ENCODE assay signal across 9 cellular contexts in the genomic region with DNA sequence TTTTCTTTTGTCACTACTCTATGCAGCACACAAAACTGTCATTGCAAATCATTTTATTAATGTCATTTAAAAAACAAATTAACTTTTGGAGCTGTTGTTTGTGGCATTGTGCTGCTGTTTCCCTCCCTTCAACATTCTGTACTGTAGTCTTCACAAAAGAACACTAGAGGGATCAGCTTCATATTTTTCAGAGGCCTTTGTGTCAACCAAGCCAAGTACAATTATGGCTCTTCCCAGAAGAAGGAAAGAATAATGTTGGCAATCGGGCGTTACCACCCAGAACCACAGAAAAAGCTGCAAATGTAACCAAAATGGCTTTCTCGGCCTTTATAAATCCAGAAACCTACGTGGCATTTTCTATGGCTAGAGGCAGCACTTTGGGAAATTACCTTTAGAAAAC.
A peak's percentile ranks its signal among the peaks of the same experiment; 100 is the strongest.
DNase-seq lines count a peak whose midpoint lies in the region; ATAC-seq, FAIRE-seq and TF ChIP-seq lines count a peak whose summit lies in the region.
"Had no signal": no experiment of that assay in that cellular context is flagged by ENCODE, and none has a peak within 500 bp of the region (broad histone marks: within the 10 kb centered on the region; RNA-seq: fewer than 3 reads in every experiment).

No MANE protein-coding gene starts in this region.

- H3K27ac Mint-ChIP-seq in MCF 10A (ENCODE audit: low read depth, unreplicated experiment), result no peak overlapping the region
- peak overlapping the region; percentile 92 for H3K27ac Mint-ChIP-seq in astrocyte (ENCODE audit: unreplicated experiment)
- no peak overlapping the region for H3K27ac Mint-ChIP-seq in T-helper 17 cell
- H3K27ac Mint-ChIP-seq: CD4-positive, CD25-positive, alpha-beta regulatory T cell had no signal

- H3K4me3 ChIP-seq in breast epithelium, result no peak overlapping the region
- no peak overlapping the region for H3K4me3 ChIP-seq in astrocyte (ENCODE audit: insufficient read depth, low read depth, low read length)
- no peak overlapping the region for H3K4me3 ChIP-seq in right lobe of liver

- H4K20me1 ChIP-seq in astrocyte (ENCODE audit: insufficient read depth, low read length), result no peaks in the 10 kb centered on the region

- peak overlapping the region; percentile 77 for H3K4me2 ChIP-seq in astrocyte (ENCODE audit: low read length)

- peaks cover 16% of the 10 kb centered on the region for H3K79me2 ChIP-seq in astrocyte (ENCODE audit: insufficient read depth, low read length)

- H3K4me1 Mint-ChIP-seq in MCF 10A (ENCODE audit: insufficient read depth, unreplicated experiment) (peaks cover 27% of the 10 kb centered on the region), astrocyte (ENCODE audit: low read depth, unreplicated experiment) (peaks cover 54% of the 10 kb centered on the region), T-helper 17 cell (no peaks in the 10 kb centered on the region)
- H3K4me1 Mint-ChIP-seq: CD4-positive, CD25-positive, alpha-beta regulatory T cell had no signal

- ATAC-seq in right lobe of liver (peak in 1 of 4 donors; percentile 21), GM21360 (IDR thresholded peaks at IDR 0.05; ENCODE audit: unreplicated experiment) (no peak), T-helper 17 cell (no peak)

- H3K27ac ChIP-seq in breast epithelium (no peak overlapping the region), astrocyte (ENCODE audit: low read depth, low read length) (peak overlapping the region; percentile 100), right lobe of liver (no peak overlapping the region)

- H3K9me3 Mint-ChIP-seq in MCF 10A (ENCODE audit: unreplicated experiment) (no peaks in the 10 kb centered on the region), astrocyte (ENCODE audit: unreplicated experiment) (no peaks in the 10 kb centered on the region)

- H3K9me3 ChIP-seq in breast epithelium (no peaks in the 10 kb centered on the region), astrocyte (ENCODE audit: insufficient read depth, low read depth, low read length) (no peaks in the 10 kb centered on the region), right lobe of liver (no peaks in the 10 kb centered on the region), T-helper 17 cell (ENCODE audit: control insufficient read depth, low read length, poor library complexity, severe bottlenecking) (no peaks in the 10 kb centered on the region)

- H2AFZ ChIP-seq in astrocyte (ENCODE audit: low read depth, low read length), result peak overlapping the region; percentile 51

- H3K27me3 ChIP-seq in breast epithelium, result no peaks in the 10 kb centered on the region
- no peaks in the 10 kb centered on the region for H3K27me3 ChIP-seq in astrocyte (ENCODE audit: insufficient read depth, low read length)
- H3K27me3 ChIP-seq in right lobe of liver, result no peaks in the 10 kb centered on the region

- no peaks in the 10 kb centered on the region for H3K27me3 Mint-ChIP-seq in MCF 10A (ENCODE audit: insufficient read depth, unreplicated experiment)
- H3K27me3 Mint-ChIP-seq in astrocyte (ENCODE audit: low read depth, unreplicated experiment), result no peaks in the 10 kb centered on the region
- H3K27me3 Mint-ChIP-seq in T-helper 17 cell, result peaks cover 18% of the 10 kb centered on the region
- H3K27me3 Mint-ChIP-seq: CD4-positive, CD25-positive, alpha-beta regulatory T cell had no signal

- H3K4me3 Mint-ChIP-seq in MCF 10A (ENCODE audit: unreplicated experiment) (no peak overlapping the region), astrocyte (ENCODE audit: unreplicated experiment) (peak overlapping the region; percentile 72), T-helper 17 cell (no peak overlapping the region)
- H3K4me3 Mint-ChIP-seq: CD4-positive, CD25-positive, alpha-beta regulatory T cell had no signal

- WGBS in right lobe of liver (ENCODE audit: insufficient coverage, low coverage, low lambda C conversion rate, missing lambda C conversion rate), result 55% methylated on average over 4 of the region's 4 CpGs

- CTCF ChIA-PET in MCF 10A (lab: Yijun Ruan, JAX), result interaction anchor here (0.6 to 9.2 kb wide), 31 partner anchors 7 to 1923 kb away, joined by 3 to 128 read pairs (median 4); partner anchors contain the start of gene COL1A2

- POLR2A ChIA-PET in MCF 10A (lab: Yijun Ruan, JAX), result interaction anchor here (1.8 kb wide), 1 partner anchor 100 kb away, joined by 11 read pairs; no protein-coding TSS in a partner anchor

- DNase-seq in MCF 10A (ENCODE audit: unreplicated experiment) (peak; percentile 38), breast epithelium (ENCODE audit: low spot score in 2 of 2) (no peak), astrocyte (ENCODE audit: low read depth) (peak; percentile 79), right lobe of liver (no peak), activated T-cell treated with anti-CD3 and anti-CD28 coated beads for 4 hours (no peak), T-helper 17 cell (no peak)
- no peak for DNase-seq in activated CD4-positive, CD25-positive, alpha-beta regulatory T cell treated with anti-CD3 and anti-CD28 coated beads, Interleukin-2, amount 50 U/mL, for 72 hours
- DNase-seq: CD4-positive, CD25-positive, alpha-beta regulatory T cell had no signal

- TF ChIP-seq CTCF in MCF 10A (IDR thresholded peaks at IDR 0.05; ENCODE audit: unreplicated experiment) (peak; percentile 37), breast epithelium (IDR thresholded peaks at IDR 0.05) (peak in 1 of 3 donors; percentile 49), astrocyte (IDR thresholded peaks at IDR 0.05; ENCODE audit: insufficient read depth, low read depth, low read length) (peak; percentile 69), right lobe of liver (IDR thresholded peaks at IDR 0.05) (peak in 3 of 4 donors; percentile 6 to 25 (median 24))

- peak overlapping the region; percentile 65 for H3K9ac ChIP-seq in astrocyte (ENCODE audit: low read length)

- H3K36me3 ChIP-seq in breast epithelium, result no peaks in the 10 kb centered on the region
- no peaks in the 10 kb centered on the region for H3K36me3 ChIP-seq in astrocyte (ENCODE audit: insufficient read depth, low read length)
- H3K36me3 ChIP-seq in right lobe of liver, result no peaks in the 10 kb centered on the region

- H3K4me1 ChIP-seq in breast epithelium, result no peaks in the 10 kb centered on the region
- H3K4me1 ChIP-seq in astrocyte (ENCODE audit: insufficient read depth, low read length), result peaks cover 41% of the 10 kb centered on the region
- no peaks in the 10 kb centered on the region for H3K4me1 ChIP-seq in right lobe of liver

- no TSS peak for BruUV-seq in MCF 10A (replicated peaks; lab: Mats Ljungman, UMichigan)

- H3K36me3 Mint-ChIP-seq in MCF 10A (ENCODE audit: insufficient read depth, unreplicated experiment) (no peaks in the 10 kb centered on the region), astrocyte (ENCODE audit: low read depth, unreplicated experiment) (no peaks in the 10 kb centered on the region), T-helper 17 cell (ENCODE audit: low read depth) (no peaks in the 10 kb centered on the region)
- H3K36me3 Mint-ChIP-seq: CD4-positive, CD25-positive, alpha-beta regulatory T cell had no signal

- TF ChIP-seq POLR2A in breast epithelium (IDR thresholded peaks at IDR 0.05) (no peak), right lobe of liver (IDR thresholded peaks at IDR 0.05) (no peak)

- peak; percentile 86 for FAIRE-seq in astrocyte (lab: Jason Lieb, UNC)

- intact Hi-C loops in MCF 10A (cut with micrococcal nuclease), result loop anchor here (1.0 to 5.0 kb wide), 4 partner anchors 99 to 1391 kb away; no protein-coding TSS in a partner anchor
- intact Hi-C loops in breast epithelium (cut with DNase I; ENCODE audit: low total_unique reads), result no loop called here
- intact Hi-C loops in right lobe of liver (cut with DNase I), result no loop called here

Comparison
In these comparisons a context has a peak if more than half of its experiments do, and no peak if none do; other contexts are left out.
1. DNase-seq: peak in MCF 10A (single experiment) and astrocyte (single experiment); none in breast epithelium (0 of 2), right lobe of liver (0 of 3), activated T-cell treated with anti-CD3 and anti-CD28 coated beads for 4 hours (single experiment), T-helper 17 cell (0 of 3) and activated CD4-positive, CD25-positive, alpha-beta regulatory T cell treated with anti-CD3 and anti-CD28 coated beads, Interleukin-2, amount 50 U/mL, for 72 hours (single experiment).